Comparison of ENCODE assay signal across 1 cellular context in genomic region chr2:45614871-45615270, GRCh38.
TF ChIP-seq lines count a peak whose summit lies in the region.

No MANE protein-coding gene starts in this region.

TF ChIP-seq in H1, 55 proteins besides CTCF, POLR2A, EP300 and RAD21:
- no peak for TF ChIP-seq CBX8 (IDR thresholded peaks at IDR 0.05; ENCODE audit: borderline replicate concordance, low read depth, low read length)
- TF ChIP-seq TBP (IDR thresholded peaks at IDR 0.05; ENCODE audit: low read depth, low read length) = no peak
